Comparison of ENCODE assay signal across 27 cellular contexts in the genomic region with DNA sequence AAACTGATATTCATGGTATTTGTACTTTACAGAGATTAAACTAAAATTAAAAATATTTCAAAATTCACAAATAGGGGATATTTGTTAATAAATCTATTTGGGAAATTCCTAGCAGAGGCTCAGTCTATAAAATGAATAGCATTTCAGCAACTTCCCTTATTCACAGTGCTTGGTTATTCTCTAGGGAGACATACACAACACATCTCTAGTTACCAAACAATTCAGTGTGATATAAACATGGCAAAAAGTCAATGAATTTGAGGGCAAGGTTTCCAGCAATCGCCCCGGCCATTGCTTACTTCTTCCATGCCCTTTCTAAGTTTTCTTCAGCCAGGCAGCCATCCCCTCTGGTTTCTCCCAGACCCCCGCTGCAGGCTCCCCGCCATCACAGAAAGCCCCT. TPM values are rescaled to one million over a fixed set of nuclear protein-coding genes. Genes with fewer than 3 reads are reported as not detected.
"Had no signal": no experiment of that assay in that cellular context is flagged by ENCODE, and none has a peak within 500 bp of the region (broad histone marks: within the 10 kb centered on the region; RNA-seq: fewer than 3 reads in every experiment).

No MANE protein-coding gene starts in this region.

- H3K27ac Mint-ChIP-seq: activated CD4-positive, alpha-beta memory T cell treated with anti-CD3 and anti-CD28 coated beads for 36 hours; activated CD4-positive, alpha-beta T cell treated with anti-CD3 and anti-CD28 coated beads for 36 hours; activated naive CD4-positive, alpha-beta T cell treated with anti-CD3 and anti-CD28 coated beads for 36 hours; activated T-helper 17 cell treated with anti-CD3 and anti-CD28 coated beads, Interleukin-2, amount 50 U/mL, for 72 hours had no signal

- H3K27ac ChIP-seq: brain microvascular endothelial cell, gastrocnemius medialis, prostate gland, right atrium auricular region, tibial nerve, uterus had no signal

- ATAC-seq: activated CD4-positive, alpha-beta T cell treated with anti-CD3 and anti-CD28 coated beads for 36 hours; activated T-helper 17 cell treated with anti-CD3 and anti-CD28 coated beads, Interleukin-2, amount 50 U/mL, for 72 hours; gastrocnemius medialis; left lobe of liver; stimulated activated naive CD8-positive, alpha-beta T cell treated with anti-CD3 and anti-CD28 coated beads, Interleukin-15, Interleukin-2, amounts not matched to agents 100 U/mL and 50 U/mL, for 24 hours had no signal

- H3K4me1 Mint-ChIP-seq: activated T-helper 17 cell treated with anti-CD3 and anti-CD28 coated beads, Interleukin-2, amount 50 U/mL, for 72 hours had no signal

- H3K4me1 ChIP-seq: gastrocnemius medialis, prostate gland, right atrium auricular region, tibial nerve, uterus had no signal

- H3K36me3 ChIP-seq: brain microvascular endothelial cell, gastrocnemius medialis, prostate gland, right atrium auricular region, tibial nerve, uterus had no signal

- H3K4me3 ChIP-seq: gastrocnemius medialis, lung, prostate gland, right atrium auricular region, tibial nerve, uterus had no signal

- DNase-seq: activated CD4-positive, alpha-beta memory T cell treated with anti-CD3 and anti-CD28 coated beads for 36 hours; activated CD4-positive, alpha-beta T cell treated with anti-CD3 and anti-CD28 coated beads for 36 hours; activated naive CD4-positive, alpha-beta T cell treated with anti-CD3 and anti-CD28 coated beads for 36 hours; activated T-cell treated with anti-CD3 and anti-CD28 coated beads, Interleukin-2, amount 50 U/mL, for 1 hour; brain microvascular endothelial cell; central memory CD4-positive, alpha-beta T cell; erythroblast; gastrocnemius medialis; head of caudate nucleus; kidney; midbrain; occipital lobe; stimulated activated CD4-positive, alpha-beta T cell treated with anti-CD3 and anti-CD28 coated beads, Interleukin-12 subunit alpha, Interleukin-12 subunit beta, amount 100 ng/mL, for 4 hours; stimulated activated CD4-positive, alpha-beta T cell treated with anti-CD3 and anti-CD28 coated beads, Interleukin-1b, Interleukin-23, amount 100 ng/mL, for 48 hours; stimulated activated CD8-positive, alpha-beta memory T cell treated with anti-CD3 and anti-CD28 coated beads, Interleukin-4, amount 100 ng/mL, for 48 hours; stimulated activated naive CD8-positive, alpha-beta T cell treated with anti-CD3 and anti-CD28 coated beads, Interleukin-15, Interleukin-2, amounts not matched to agents 100 U/mL and 50 U/mL, for 24 hours; substantia nigra; uterus had no signal

- H3K4me3 Mint-ChIP-seq: activated CD4-positive, alpha-beta memory T cell treated with anti-CD3 and anti-CD28 coated beads for 36 hours; activated CD4-positive, alpha-beta T cell treated with anti-CD3 and anti-CD28 coated beads for 36 hours; activated naive CD4-positive, alpha-beta T cell treated with anti-CD3 and anti-CD28 coated beads for 36 hours; activated T-helper 17 cell treated with anti-CD3 and anti-CD28 coated beads, Interleukin-2, amount 50 U/mL, for 72 hours had no signal

- H3K27me3 ChIP-seq: brain microvascular endothelial cell, gastrocnemius medialis, right atrium auricular region, tibial nerve, uterus had no signal

- H3K9me3 ChIP-seq: prostate gland, right atrium auricular region, tibial nerve, uterus had no signal

- H3K27me3 Mint-ChIP-seq: activated CD4-positive, alpha-beta memory T cell treated with anti-CD3 and anti-CD28 coated beads for 36 hours; activated CD4-positive, alpha-beta T cell treated with anti-CD3 and anti-CD28 coated beads for 36 hours had no signal

- H3K36me3 Mint-ChIP-seq: activated CD4-positive, alpha-beta memory T cell treated with anti-CD3 and anti-CD28 coated beads for 36 hours had no signal

- H3K9me3 Mint-ChIP-seq: activated CD4-positive, alpha-beta memory T cell treated with anti-CD3 and anti-CD28 coated beads for 36 hours; activated naive CD4-positive, alpha-beta T cell treated with anti-CD3 and anti-CD28 coated beads for 36 hours; activated T-helper 17 cell treated with anti-CD3 and anti-CD28 coated beads, Interleukin-2, amount 50 U/mL, for 72 hours had no signal

RNA-seq across cellular contexts. Expression of gene TLR7, which starts 4.3 kb away (rescaled TPM):
- total RNA-seq: activated CD4-positive, alpha-beta memory T cell treated with anti-CD3 and anti-CD28 coated beads for 36 hours; activated T-helper 17 cell treated with anti-CD3 and anti-CD28 coated beads, Interleukin-2, amount 50 U/mL, for 72 hours; myocyte; T-helper 2 cell treated with Interferon-gamma antibody and Interleukin-4, amounts not matched to agents 100 ng/mL and 5 ng/mL, for 36 hours had no signal
- polyA plus RNA-seq: neural cell had no signal

RNA-seq across cellular contexts. Expression of gene TLR8, which starts 35.2 kb away (rescaled TPM):
- total RNA-seq: activated CD4-positive, alpha-beta memory T cell treated with anti-CD3 and anti-CD28 coated beads for 36 hours; activated CD4-positive, alpha-beta T cell treated with anti-CD3 and anti-CD28 coated beads for 36 hours; activated naive CD4-positive, alpha-beta T cell treated with anti-CD3 and anti-CD28 coated beads for 36 hours; activated T-helper 17 cell treated with anti-CD3 and anti-CD28 coated beads, Interleukin-2, amount 50 U/mL, for 72 hours; myocyte; T-helper 2 cell treated with Interferon-gamma antibody and Interleukin-4, amounts not matched to agents 100 ng/mL and 5 ng/mL, for 36 hours had no signal
- polyA plus RNA-seq: neural cell had no signal
